8 cellular contexts compared by ENCODE assay signal in genomic region chr11:35166369-35167360, GRCh38. TPM values are rescaled to one million over a fixed set of nuclear protein-coding genes. Genes with fewer than 3 reads are reported as not detected.
DNase-seq lines count a peak whose midpoint lies in the region; ATAC-seq lines count a peak whose summit lies in the region.

No MANE protein-coding gene starts in this region.

- H3K9me3 Mint-ChIP-seq in activated CD4-positive, alpha-beta T cell treated with anti-CD3 and anti-CD28 coated beads for 36 hours (ENCODE audit: low read depth), result no peaks in the 10 kb centered on the region
- no peaks in the 10 kb centered on the region for H3K9me3 Mint-ChIP-seq in activated naive CD4-positive, alpha-beta T cell treated with anti-CD3 and anti-CD28 coated beads, Interleukin-2, amount 50 U/mL, for 72 hours
- H3K9me3 Mint-ChIP-seq in stimulated activated naive CD8-positive, alpha-beta T cell treated with anti-CD3 and anti-CD28 coated beads, Interleukin-15, amount 100 ng/mL, for 72 hours, result no peaks in the 10 kb centered on the region

- peak overlapping the region; percentile 98 for H3K27ac Mint-ChIP-seq in activated CD4-positive, alpha-beta T cell treated with anti-CD3 and anti-CD28 coated beads for 36 hours
- H3K27ac Mint-ChIP-seq in activated naive CD4-positive, alpha-beta T cell treated with anti-CD3 and anti-CD28 coated beads, Interleukin-2, amount 50 U/mL, for 72 hours, result peak overlapping the region; percentile 99 to 100
- peak overlapping the region; percentile 98 to 99 for H3K27ac Mint-ChIP-seq in stimulated activated naive CD8-positive, alpha-beta T cell treated with anti-CD3 and anti-CD28 coated beads, Interleukin-15, amount 100 ng/mL, for 72 hours

- peak; percentile 73 for DNase-seq in activated CD4-positive, alpha-beta T cell treated with anti-CD3 and anti-CD28 coated beads for 36 hours
- no peak for DNase-seq in activated CD4-positive, alpha-beta T cell treated with anti-CD3 and anti-CD28 coated beads, Interleukin-2, amount 50 U/mL, for 4 hours
- peak; percentile 57 to 78 for DNase-seq in activated naive CD4-positive, alpha-beta T cell treated with anti-CD3 and anti-CD28 coated beads, Interleukin-2, amount 50 U/mL, for 72 hours (ENCODE audit: low spot score in 2 of 2)
- DNase-seq in hypothalamus (lab: John Stamatoyannopoulos, UW), result peak in 42 of 51 donors; percentile 12 to 85 (median 52)
- peak in 1 of 2 donors; percentile 52 for DNase-seq in stimulated activated naive CD8-positive, alpha-beta T cell treated with anti-CD3 and anti-CD28 coated beads, Interleukin-15, amount 100 ng/mL, for 72 hours
- no peak for DNase-seq in NCI-H2081 treated with DMSO at 0.1 percent for 48 hours (lab: John Stamatoyannopoulos, UW)
- DNase-seq in HT-29 (ENCODE audit: low spot score), result no peak

- H3K27me3 Mint-ChIP-seq in activated CD4-positive, alpha-beta T cell treated with anti-CD3 and anti-CD28 coated beads for 36 hours, result no peaks in the 10 kb centered on the region
- H3K27me3 Mint-ChIP-seq in stimulated activated naive CD8-positive, alpha-beta T cell treated with anti-CD3 and anti-CD28 coated beads, Interleukin-15, amount 100 ng/mL, for 72 hours, result no peaks in the 10 kb centered on the region

- peaks cover 100% of the 10 kb centered on the region for H3K4me1 Mint-ChIP-seq in activated CD4-positive, alpha-beta T cell treated with anti-CD3 and anti-CD28 coated beads for 36 hours
- peaks cover 100% of the 10 kb centered on the region for H3K4me1 Mint-ChIP-seq in stimulated activated naive CD8-positive, alpha-beta T cell treated with anti-CD3 and anti-CD28 coated beads, Interleukin-15, amount 100 ng/mL, for 72 hours

- CTCF ChIA-PET in activated CD4-positive, alpha-beta T cell treated with anti-CD3 and anti-CD28 coated beads for 36 hours (lab: Charles Lee), result interaction anchor here (0.6 to 8.6 kb wide), 23 partner anchors 8 to 486 kb away, joined by 3 to 56 read pairs (median 5); partner anchors contain the start of gene CD44

- POLR2A ChIA-PET in activated CD4-positive, alpha-beta T cell treated with anti-CD3 and anti-CD28 coated beads for 36 hours (lab: Charles Lee), result interaction anchor here (0.6 to 3.1 kb wide), 16 partner anchors 8 to 154 kb away, joined by 3 to 49 read pairs (median 3); partner anchors contain the start of gene CD44

- ATAC-seq in activated CD4-positive, alpha-beta T cell treated with anti-CD3 and anti-CD28 coated beads for 36 hours, result peak; percentile 44
- ATAC-seq in HG03354 (IDR thresholded peaks at IDR 0.05; ENCODE audit: poor library complexity, severe bottlenecking, unreplicated experiment), result peak; percentile 3
- peak; percentile 46 to 77 for ATAC-seq in activated naive CD4-positive, alpha-beta T cell treated with anti-CD3 and anti-CD28 coated beads, Interleukin-2, amount 50 U/mL, for 72 hours
- peak; percentile 37 for ATAC-seq in stimulated activated naive CD8-positive, alpha-beta T cell treated with anti-CD3 and anti-CD28 coated beads, Interleukin-15, amount 100 ng/mL, for 72 hours

- intact Hi-C loops in activated CD4-positive, alpha-beta T cell treated with anti-CD3 and anti-CD28 coated beads for 36 hours (cut with DNase I, micrococcal nuclease), result loop anchor here (1.0 to 5.0 kb wide), 9 partner anchors 11 to 224 kb away; no protein-coding TSS in a partner anchor

- H3K36me3 Mint-ChIP-seq in activated CD4-positive, alpha-beta T cell treated with anti-CD3 and anti-CD28 coated beads for 36 hours (ENCODE audit: low read depth), result peaks cover 60% of the 10 kb centered on the region
- peaks cover 31 to 64% of the 10 kb centered on the region in 2 donors for H3K36me3 Mint-ChIP-seq in activated naive CD4-positive, alpha-beta T cell treated with anti-CD3 and anti-CD28 coated beads, Interleukin-2, amount 50 U/mL, for 72 hours

- H3K4me3 Mint-ChIP-seq in activated CD4-positive, alpha-beta T cell treated with anti-CD3 and anti-CD28 coated beads for 36 hours, result peak overlapping the region; percentile 64
- peak overlapping the region; percentile 64 to 80 for H3K4me3 Mint-ChIP-seq in stimulated activated naive CD8-positive, alpha-beta T cell treated with anti-CD3 and anti-CD28 coated beads, Interleukin-15, amount 100 ng/mL, for 72 hours

RNA-seq across cellular contexts. Expression of gene CD44, which starts 27.7 kb away (rescaled TPM):
- total RNA-seq in activated CD4-positive, alpha-beta T cell treated with anti-CD3 and anti-CD28 coated beads for 36 hours, result 100 to 1,000 TPM; 357 to 435 TPM
- 100 to 1,000 TPM; 321 to 381 TPM for total RNA-seq in activated naive CD4-positive, alpha-beta T cell treated with anti-CD3 and anti-CD28 coated beads, Interleukin-2, amount 50 U/mL, for 72 hours
- 148 and 159 TPM in 2 replicates for total RNA-seq in HT-29 (2014; rRNA removed; shearing (Covaris generic))

Comparison
In these comparisons a context has a peak if more than half of its experiments do, and no peak if none do; other contexts are left out.
1. DNase-seq: peak in activated CD4-positive, alpha-beta T cell treated with anti-CD3 and anti-CD28 coated beads for 36 hours (single experiment), activated naive CD4-positive, alpha-beta T cell treated with anti-CD3 and anti-CD28 coated beads, Interleukin-2, amount 50 U/mL, for 72 hours (2 of 2) and hypothalamus (42 of 51); none in activated CD4-positive, alpha-beta T cell treated with anti-CD3 and anti-CD28 coated beads, Interleukin-2, amount 50 U/mL, for 4 hours (0 of 2), NCI-H2081 treated with DMSO at 0.1 percent for 48 hours (single experiment) and HT-29 (single experiment).
2. ATAC-seq: peak in every context shown above with its lines; median percentile 62 in activated naive CD4-positive, alpha-beta T cell treated with anti-CD3 and anti-CD28 coated beads, Interleukin-2, amount 50 U/mL, for 72 hours; 44 in activated CD4-positive, alpha-beta T cell treated with anti-CD3 and anti-CD28 coated beads for 36 hours; 37 in stimulated activated naive CD8-positive, alpha-beta T cell treated with anti-CD3 and anti-CD28 coated beads, Interleukin-15, amount 100 ng/mL, for 72 hours; 3 in HG03354.
3. Peak in every context shown above with its lines, with median percentiles within 50 percentile points of each other: H3K27ac Mint-ChIP-seq.